ENCODE assay signal across 29 cellular contexts in genomic region chr3:99710094-99710493, GRCh38.
"Had no signal": no experiment of that assay in that cellular context is flagged by ENCODE, and none has a peak within 500 bp of the region (broad histone marks: within the 10 kb centered on the region; RNA-seq: fewer than 3 reads in every experiment).

No MANE protein-coding gene starts in this region.

- H3K9me3 ChIP-seq: adrenal gland, MG63, SJSA1 had no signal

- H3K36me3 ChIP-seq: adrenal gland, cardiac muscle cell, MG63 had no signal

- ATAC-seq: activated CD4-positive, CD25-positive, alpha-beta regulatory T cell treated with anti-CD3 and anti-CD28 coated beads, Interleukin-2, amount 50 U/mL, for 24 hours; activated CD8-positive, alpha-beta T cell treated with anti-CD3 and anti-CD28 coated beads, Interleukin-2, amount 10 ng/mL, durations not matched to agents 7 days and 5 days; HepG2; Panc1; SK-N-SH treated with all-trans-retinoic acid at 6 μM for 48 hours had no signal

- H3K9me3 Mint-ChIP-seq: activated naive CD8-positive, alpha-beta T cell treated with anti-CD3 and anti-CD28 coated beads, Interleukin-2, amount 10 ng/mL, durations not matched to agents 7 days and 5 days had no signal

- H3K27ac ChIP-seq: adrenal gland, cardiac muscle cell, SJSA1 had no signal

- H3K4me1 ChIP-seq: adrenal gland, SJSA1 had no signal

- H3K4me3 Mint-ChIP-seq: activated CD8-positive, alpha-beta T cell treated with anti-CD3 and anti-CD28 coated beads, Interleukin-2, amount 10 ng/mL, durations not matched to agents 7 days and 5 days; activated naive CD8-positive, alpha-beta T cell treated with anti-CD3 and anti-CD28 coated beads, Interleukin-2, amount 10 ng/mL, durations not matched to agents 7 days and 5 days had no signal

- H3K27ac Mint-ChIP-seq: activated CD8-positive, alpha-beta T cell treated with anti-CD3 and anti-CD28 coated beads, Interleukin-2, amount 10 ng/mL, durations not matched to agents 7 days and 5 days; activated naive CD8-positive, alpha-beta T cell treated with anti-CD3 and anti-CD28 coated beads, Interleukin-2, amount 10 ng/mL, durations not matched to agents 7 days and 5 days had no signal

- H3K4me1 Mint-ChIP-seq: activated naive CD8-positive, alpha-beta T cell treated with anti-CD3 and anti-CD28 coated beads, Interleukin-2, amount 10 ng/mL, durations not matched to agents 7 days and 5 days had no signal

- DNase-seq: activated CD4-positive, alpha-beta T cell treated with anti-CD3 and anti-CD28 coated beads for 48 hours; activated CD4-positive, alpha-beta T cell treated with anti-CD3 and anti-CD28 coated beads, Interleukin-2, amount 50 U/mL, for 4 hours; activated CD8-positive, alpha-beta memory T cell treated with anti-CD3 and anti-CD28 coated beads, Interleukin-2, amount 50 U/mL, for 48 hours; activated CD8-positive, alpha-beta T cell treated with anti-CD3 and anti-CD28 coated beads, Interleukin-2, amount 10 ng/mL, durations not matched to agents 7 days and 5 days; activated naive CD4-positive, alpha-beta T cell treated with anti-CD3 and anti-CD28 coated beads, Interleukin-2, amount 50 U/mL, for 16 hours; activated naive CD8-positive, alpha-beta T cell treated with anti-CD3 and anti-CD28 coated beads, Interleukin-2, amount 10 ng/mL, durations not matched to agents 7 days and 5 days; activated T-cell treated with anti-CD3 and anti-CD28 coated beads, Interleukin-2, amount 50 U/mL, for 1 hour; adrenal gland; anterior cingulate cortex; MG63; NCI-H1105; NCI-H1436 treated with DMSO at 0.1 percent for 48 hours; NCI-H187; NCI-H2081; NCI-H2227 treated with DMSO at 0.1 percent for 48 hours; NCI-H510A; NCI-H526 treated with DMSO at 0.1 percent for 48 hours; NCI-H82; NK-92 treated with Interleukin-12 subunit alpha and Interleukin-12 subunit beta, amount 100 ng/mL, for 24 hours; OCI-M1; RPMI8226; SHP77; SW 1271 had no signal

- H3K27me3 ChIP-seq: adrenal gland, cardiac muscle cell, MG63, SJSA1 had no signal

- H3K36me3 Mint-ChIP-seq: activated naive CD8-positive, alpha-beta T cell treated with anti-CD3 and anti-CD28 coated beads, Interleukin-2, amount 10 ng/mL, durations not matched to agents 7 days and 5 days had no signal

- H3K4me3 ChIP-seq: adrenal gland, cardiac muscle cell, MG63, SJSA1 had no signal
